Comparison of ENCODE assay signal across 8 cellular contexts in the genomic region with DNA sequence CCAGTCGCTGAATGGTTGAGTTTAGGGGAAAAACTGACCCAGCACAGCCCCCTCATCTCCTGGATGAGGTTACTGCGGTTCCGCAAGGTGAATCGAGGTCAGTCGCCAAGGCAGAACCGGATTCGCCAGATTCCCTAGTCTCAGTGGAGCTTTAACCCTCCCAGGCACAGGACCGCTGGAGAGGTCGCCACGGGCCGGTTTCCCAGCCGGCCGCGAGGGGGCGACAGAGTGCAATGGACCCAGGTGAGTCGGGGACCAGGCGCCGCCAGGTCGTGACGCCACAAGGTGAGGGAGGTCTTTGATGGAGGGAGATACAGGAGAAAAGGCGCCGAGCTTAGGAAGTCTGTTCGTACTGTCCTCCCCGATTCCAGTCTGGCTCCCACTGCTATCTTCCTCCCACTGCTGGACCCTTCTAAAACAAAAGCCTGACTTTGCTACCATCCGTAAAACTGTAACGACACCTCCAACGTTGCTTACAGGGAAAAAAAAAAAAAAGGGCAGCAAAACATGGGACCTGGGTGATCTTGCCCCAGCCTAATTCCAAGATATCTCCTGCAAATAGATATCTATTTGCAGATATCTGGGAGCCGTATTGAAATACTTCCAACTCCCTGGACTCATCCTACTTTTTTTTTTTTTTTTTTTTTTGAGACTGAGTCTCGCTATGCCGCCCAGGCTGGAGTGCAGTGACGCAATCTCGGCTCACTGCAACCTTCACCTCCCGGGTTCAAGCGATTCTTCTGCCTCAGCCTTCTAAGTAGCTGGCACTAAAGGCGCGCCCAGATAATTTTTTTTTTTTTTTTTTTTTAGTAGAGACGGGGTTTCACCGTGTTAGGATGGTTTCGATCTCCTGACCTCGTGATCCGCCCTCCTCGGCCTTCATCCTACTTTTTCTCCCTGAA. TPM values are rescaled to one million over a fixed set of nuclear protein-coding genes. Genes with fewer than 3 reads are reported as not detected.
DNase-seq lines count a peak whose midpoint lies in the region; ATAC-seq and TF ChIP-seq lines count a peak whose summit lies in the region.

No MANE protein-coding gene starts in this region.

- peak; percentile 70 for TF ChIP-seq POLR2A in Raji (IDR thresholded peaks at IDR 0.05; ENCODE audit: insufficient read depth, low read depth, low read length)

- H3K9ac ChIP-seq in neural cell (ENCODE audit: low read length): peak overlapping the region; percentile 92

- H3K9me3 Mint-ChIP-seq in stimulated activated naive CD8-positive, alpha-beta T cell treated with anti-CD3 and anti-CD28 coated beads, Interleukin-15, Interleukin-2, amounts not matched to agents 100 ng/mL and 50 ng/mL, for 24 hours: no peaks in the 10 kb centered on the region

- peak overlapping the region; percentile 99 for H3K27ac Mint-ChIP-seq in stimulated activated naive CD8-positive, alpha-beta T cell treated with anti-CD3 and anti-CD28 coated beads, Interleukin-15, Interleukin-2, amounts not matched to agents 100 ng/mL and 50 ng/mL, for 24 hours

- H3F3A ChIP-seq in neural cell (ENCODE audit: insufficient read depth, low read length, poor library complexity, severe bottlenecking): no peaks in the 10 kb centered on the region

- no peaks in the 10 kb centered on the region for H3K9me2 ChIP-seq in neural cell (ENCODE audit: insufficient read depth, low read length)

- H3K36me3 Mint-ChIP-seq in stimulated activated naive CD8-positive, alpha-beta T cell treated with anti-CD3 and anti-CD28 coated beads, Interleukin-15, Interleukin-2, amounts not matched to agents 100 ng/mL and 50 ng/mL, for 24 hours (ENCODE audit: low read depth): peaks cover 4% of the 10 kb centered on the region

- peak; percentile 65 for TF ChIP-seq RAD21 in neural cell (conservative IDR thresholded peaks at IDR 0.05)

- no peak overlapping the region for H3K4me2 ChIP-seq in neural cell (ENCODE audit: low read length)

- TF ChIP-seq CTCF in GM10266 (IDR thresholded peaks at IDR 0.05; ENCODE audit: control insufficient read depth, insufficient read depth, low read depth, missing control alignments) (peak; percentile 99), foreskin keratinocyte (conservative IDR thresholded peaks at IDR 0.05) (peak; percentile 99), neural cell (IDR thresholded peaks at IDR 0.05; ENCODE audit: poor library complexity, severe bottlenecking) (peak; percentile 97)

- H3K79me2 ChIP-seq in neural cell (replicated peaks; ENCODE audit: insufficient read depth, low read length): peaks cover 10% of the 10 kb centered on the region

- no peaks in the 10 kb centered on the region for H3K27me3 ChIP-seq in foreskin keratinocyte
- no peaks in the 10 kb centered on the region for H3K27me3 ChIP-seq in neural cell (ENCODE audit: insufficient read depth, low read depth, low read length)

- TF ChIP-seq EP300 in neural cell (conservative IDR thresholded peaks at IDR 0.05; ENCODE audit: poor library complexity, severe bottlenecking): peak; percentile 45

- H3K36me3 ChIP-seq in neural cell (ENCODE audit: insufficient read depth, low read length): no peaks in the 10 kb centered on the region

- peak overlapping the region; percentile 98 for H3K4me3 ChIP-seq in neural cell (ENCODE audit: low read length)

- H3K4me1 Mint-ChIP-seq in stimulated activated naive CD8-positive, alpha-beta T cell treated with anti-CD3 and anti-CD28 coated beads, Interleukin-15, Interleukin-2, amounts not matched to agents 100 ng/mL and 50 ng/mL, for 24 hours (ENCODE audit: low read depth): peaks cover 55% of the 10 kb centered on the region

- no peaks in the 10 kb centered on the region for H3K9me3 ChIP-seq in neural cell (ENCODE audit: low read length)

- no peaks in the 10 kb centered on the region for H4K20me1 ChIP-seq in neural cell (ENCODE audit: insufficient read depth)

- ATAC-seq in foreskin keratinocyte (peak; percentile 57), HG02870 (IDR thresholded peaks at IDR 0.05; ENCODE audit: unreplicated experiment) (no peak)

- peak overlapping the region; percentile 41 for H2AFZ ChIP-seq in neural cell (ENCODE audit: low read depth, low read length)

- peak overlapping the region; percentile 95 for H3K4me3 Mint-ChIP-seq in stimulated activated naive CD8-positive, alpha-beta T cell treated with anti-CD3 and anti-CD28 coated beads, Interleukin-15, Interleukin-2, amounts not matched to agents 100 ng/mL and 50 ng/mL, for 24 hours

- DNase-seq in GM10266 (ENCODE audit: extremely low spot score) (peak; percentile 82), LoVo (ENCODE audit: low spot score) (peak; percentile 89), foreskin keratinocyte (peak; percentile 59 to 78)
- peak; percentile 98 for DNase-seq in activated effector memory CD4-positive, alpha-beta T cell treated with anti-CD3 and anti-CD28 coated beads, Interleukin-2, amount 50 U/mL, for 16 hours

- H3K4me1 ChIP-seq in foreskin keratinocyte: no peaks in the 10 kb centered on the region

- H3K27me3 Mint-ChIP-seq in stimulated activated naive CD8-positive, alpha-beta T cell treated with anti-CD3 and anti-CD28 coated beads, Interleukin-15, Interleukin-2, amounts not matched to agents 100 ng/mL and 50 ng/mL, for 24 hours: peaks cover 3% of the 10 kb centered on the region

- H3K27ac ChIP-seq in foreskin keratinocyte: peak overlapping the region; percentile 82
- peak overlapping the region; percentile 97 for H3K27ac ChIP-seq in neural cell (ENCODE audit: low read length)

TF ChIP-seq in neural cell, 6 proteins besides CTCF, POLR2A, EP300 and RAD21:
- TF ChIP-seq, protein P1, sequence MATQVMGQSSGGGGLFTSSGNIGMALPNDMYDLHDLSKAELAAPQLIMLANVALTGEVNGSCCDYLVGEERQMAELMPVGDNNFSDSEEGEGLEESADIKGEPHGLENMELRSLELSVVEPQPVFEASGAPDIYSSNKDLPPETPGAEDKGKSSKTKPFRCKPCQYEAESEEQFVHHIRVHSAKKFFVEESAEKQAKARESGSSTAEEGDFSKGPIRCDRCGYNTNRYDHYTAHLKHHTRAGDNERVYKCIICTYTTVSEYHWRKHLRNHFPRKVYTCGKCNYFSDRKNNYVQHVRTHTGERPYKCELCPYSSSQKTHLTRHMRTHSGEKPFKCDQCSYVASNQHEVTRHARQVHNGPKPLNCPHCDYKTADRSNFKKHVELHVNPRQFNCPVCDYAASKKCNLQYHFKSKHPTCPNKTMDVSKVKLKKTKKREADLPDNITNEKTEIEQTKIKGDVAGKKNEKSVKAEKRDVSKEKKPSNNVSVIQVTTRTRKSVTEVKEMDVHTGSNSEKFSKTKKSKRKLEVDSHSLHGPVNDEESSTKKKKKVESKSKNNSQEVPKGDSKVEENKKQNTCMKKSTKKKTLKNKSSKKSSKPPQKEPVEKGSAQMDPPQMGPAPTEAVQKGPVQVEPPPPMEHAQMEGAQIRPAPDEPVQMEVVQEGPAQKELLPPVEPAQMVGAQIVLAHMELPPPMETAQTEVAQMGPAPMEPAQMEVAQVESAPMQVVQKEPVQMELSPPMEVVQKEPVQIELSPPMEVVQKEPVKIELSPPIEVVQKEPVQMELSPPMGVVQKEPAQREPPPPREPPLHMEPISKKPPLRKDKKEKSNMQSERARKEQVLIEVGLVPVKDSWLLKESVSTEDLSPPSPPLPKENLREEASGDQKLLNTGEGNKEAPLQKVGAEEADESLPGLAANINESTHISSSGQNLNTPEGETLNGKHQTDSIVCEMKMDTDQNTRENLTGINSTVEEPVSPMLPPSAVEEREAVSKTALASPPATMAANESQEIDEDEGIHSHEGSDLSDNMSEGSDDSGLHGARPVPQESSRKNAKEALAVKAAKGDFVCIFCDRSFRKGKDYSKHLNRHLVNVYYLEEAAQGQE (IDR thresholded peaks at IDR 0.05; ENCODE audit: borderline replicate concordance): peak; percentile 26
- no peak for TF ChIP-seq TAF1 (IDR thresholded peaks at IDR 0.05; ENCODE audit: low read depth)
- peak; percentile 78 for TF ChIP-seq POLR2AphosphoS5 (IDR thresholded peaks at IDR 0.05)
- TF ChIP-seq MXI1 (conservative IDR thresholded peaks at IDR 0.05; ENCODE audit: poor library complexity, severe bottlenecking): peak; percentile 37
- peak; percentile 67 for TF ChIP-seq SMC3 (conservative IDR thresholded peaks at IDR 0.05; ENCODE audit: poor library complexity)

RNA-seq across cellular contexts. Expression of a gene that starts 1.4 kb away (rescaled TPM):
- 32.9 and 37.6 TPM in 2 replicates for total RNA-seq in foreskin keratinocyte
- polyA plus RNA-seq in foreskin keratinocyte: 27.7 and 28.9 TPM in 2 replicates
- 57.5 and 62.2 TPM in 2 replicates for polyA plus RNA-seq in neural cell
- polyA minus RNA-seq in neural cell: 52.9 and 54.5 TPM in 2 replicates

RNA-seq across cellular contexts. Expression of a gene that starts 27.4 kb away (rescaled TPM):
- total RNA-seq in foreskin keratinocyte: not detected in 2 replicates
- polyA plus RNA-seq in foreskin keratinocyte (not detected in 2 replicates), neural cell (not detected in 2 replicates)
- polyA minus RNA-seq in neural cell: not detected in 2 replicates

RNA-seq across cellular contexts. Expression of a gene that starts 32.2 kb away (rescaled TPM):
- total RNA-seq in foreskin keratinocyte: 48.6 and 51.5 TPM in 2 replicates
- 61.9 and 71.5 TPM in 2 replicates for polyA plus RNA-seq in foreskin keratinocyte
- polyA plus RNA-seq in neural cell: 0.63 TPM in 1 of 2 replicates, not detected in the other
- 0.69 and 0.73 TPM in 2 replicates for polyA minus RNA-seq in neural cell

RNA-seq across cellular contexts. Expression of a gene that starts 47.0 kb away (rescaled TPM):
- total RNA-seq in foreskin keratinocyte: 48.7 and 56.7 TPM in 2 replicates
- polyA plus RNA-seq in foreskin keratinocyte (72.7 and 84.9 TPM in 2 replicates), neural cell (0.24 TPM in 1 of 2 replicates, not detected in the other)
- polyA minus RNA-seq in neural cell: not detected in 2 replicates

RNA-seq across cellular contexts. Expression of a gene that starts 51.3 kb away (rescaled TPM):
- 9.7 and 10.2 TPM in 2 replicates for total RNA-seq in foreskin keratinocyte
- polyA plus RNA-seq in foreskin keratinocyte (12.5 and 13.3 TPM in 2 replicates), neural cell (108 and 129 TPM in 2 replicates)
- polyA minus RNA-seq in neural cell: 91.5 and 104 TPM in 2 replicates

Comparison
In these comparisons a context has a peak if more than half of its experiments do, and no peak if none do; other contexts are left out.
1. RNA of a gene that starts 32.2 kb away (polyA plus RNA-seq): 61.9 to 71.5 TPM in foreskin keratinocyte; 0.63 TPM in neural cell; every median in the first group is over 10 times any median in the second.
2. Peak in every context shown above with its lines, with median percentiles within 50 percentile points of each other: DNase-seq and CTCF ChIP-seq.